27 cellular contexts compared by ENCODE assay signal in genomic region chr3:156351783-156352182, GRCh38.
"Had no signal": no experiment of that assay in that cellular context is flagged by ENCODE, and none has a peak within 500 bp of the region (broad histone marks: within the 10 kb centered on the region; RNA-seq: fewer than 3 reads in every experiment).

No MANE protein-coding gene starts in this region.

- H3K9me3 ChIP-seq: colonic mucosa, gastrocnemius medialis, prostate gland, right atrium auricular region, sigmoid colon, testis, tibial artery, uterus had no signal

- H3K4me1 Mint-ChIP-seq: naive B cell had no signal

- H3K4me1 ChIP-seq: colonic mucosa, gastrocnemius medialis, prostate gland, sigmoid colon, testis, uterus had no signal

- H3K4me3 ChIP-seq: colonic mucosa, gastrocnemius medialis, lung, neural progenitor cell, prostate gland, right atrium auricular region, sigmoid colon, testis, tibial artery, uterus had no signal

- FAIRE-seq: keratinocyte had no signal

- DNase-seq: colonic mucosa; effector CD8-positive, alpha-beta T cell; endodermal cell; foreskin fibroblast; gastrocnemius medialis; head of caudate nucleus; naive B cell; nucleus accumbens; sigmoid colon; stimulated activated CD4-positive, alpha-beta T cell treated with anti-CD3 and anti-CD28 coated beads, Interleukin-2, amount 100 ng/mL, for 24 hours; stimulated activated CD4-positive, alpha-beta T cell treated with anti-CD3 and anti-CD28 coated beads, Interleukin-4, amount 100 ng/mL, for 24 hours; stimulated activated naive CD4-positive, alpha-beta T cell; substantia nigra; testis; tibial artery; uterus had no signal

- H3K27me3 ChIP-seq: colonic mucosa, gastrocnemius medialis, neural progenitor cell, right atrium auricular region, sigmoid colon, testis, tibial artery, uterus had no signal

- H3K27ac Mint-ChIP-seq: dendritic cell treated with granulocyte-macrophage colony-stimulating factor and Interleukin-4, amounts not matched to agents 40 ng/mL and 50 ng/mL, for 4 days; endodermal cell; memory B cell; naive B cell; nephron; neural progenitor cell; type B pancreatic cell had no signal

- H3K36me3 Mint-ChIP-seq: memory B cell, naive B cell, neural progenitor cell, type B pancreatic cell had no signal

- ATAC-seq: esophagus mucosa, gastrocnemius medialis had no signal

- H3K27ac ChIP-seq: colonic mucosa, epithelial cell of prostate, gastrocnemius medialis, neural progenitor cell, prostate gland, right atrium auricular region, sigmoid colon, testis, tibial artery, uterus had no signal

- H3K36me3 ChIP-seq: colonic mucosa, gastrocnemius medialis, neural progenitor cell, prostate gland, right atrium auricular region, sigmoid colon, tibial artery, uterus had no signal

- H3K9me3 Mint-ChIP-seq: dendritic cell treated with granulocyte-macrophage colony-stimulating factor and Interleukin-4, amounts not matched to agents 40 ng/mL and 50 ng/mL, for 4 days; endodermal cell; memory B cell; naive B cell; nephron; neural progenitor cell; type B pancreatic cell had no signal

- H3K4me3 Mint-ChIP-seq: dendritic cell treated with granulocyte-macrophage colony-stimulating factor and Interleukin-4, amounts not matched to agents 40 ng/mL and 50 ng/mL, for 4 days; endodermal cell; memory B cell; naive B cell; nephron; neural progenitor cell; type B pancreatic cell had no signal

- H3K9ac ChIP-seq: neural progenitor cell had no signal

- H3K4me2 ChIP-seq: neural progenitor cell had no signal
